ENCODE assay signal across 8 cellular contexts in the genomic region with DNA sequence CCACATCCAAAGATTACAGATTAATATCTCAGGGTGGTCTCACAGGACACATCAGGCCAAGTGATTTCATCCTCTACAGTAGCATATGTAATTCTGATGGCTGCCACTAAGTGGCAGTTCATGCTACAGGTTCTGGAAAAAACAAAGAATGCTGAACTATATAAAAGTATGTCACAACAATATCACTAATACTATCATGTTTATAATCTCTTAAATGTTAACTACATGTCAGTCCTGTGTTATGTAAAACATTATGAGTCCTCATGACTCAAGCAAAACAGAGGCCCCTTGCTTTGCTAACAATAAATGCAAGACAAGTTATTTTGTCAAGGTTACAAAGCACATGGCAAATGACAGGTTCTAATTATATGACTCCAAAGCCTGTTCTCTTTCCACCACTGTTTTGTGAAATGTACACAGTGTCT.
DNase-seq lines count a peak whose midpoint lies in the region; ATAC-seq and TF ChIP-seq lines count a peak whose summit lies in the region.

No MANE protein-coding gene starts in this region.

- peak; percentile 48 to 71 for TF ChIP-seq RAD21 in liver (IDR thresholded peaks at IDR 0.05)

- peak; percentile 72 for DNase-seq in amniotic epithelial cell (ENCODE audit: low read depth)
- no peak for DNase-seq in hypothalamus (lab: John Stamatoyannopoulos, UW)
- DNase-seq in cortex of kidney (lab: John Stamatoyannopoulos, UW), result no peak
- DNase-seq in CD1c-positive myeloid dendritic cell (ENCODE audit: extremely low spot score), result no peak

- no peaks in the 10 kb centered on the region for H3K9me3 ChIP-seq in liver (ENCODE audit: control insufficient read depth in 4 of 4, low read length in 3 of 4)

- no peaks in the 10 kb centered on the region for H3K27me3 ChIP-seq in liver (ENCODE audit: control insufficient read depth in 4 of 4, insufficient read depth in 4 of 4, low read length in 3 of 4)

- no peak overlapping the region for H3K9ac ChIP-seq in liver (ENCODE audit: low read depth in 1 of 2, low read length in 2 of 2)

- no peak overlapping the region for H3K4me3 ChIP-seq in liver (ENCODE audit: low read depth in 1 of 3, low read length in 3 of 3)

- no peak overlapping the region for H3K27ac ChIP-seq in C4-2B
- no peak overlapping the region for H3K27ac ChIP-seq in liver (ENCODE audit: low read depth in 1 of 2, low read length in 2 of 2)

- H3K4me1 ChIP-seq in liver (ENCODE audit: control insufficient read depth in 4 of 4, insufficient read depth in 4 of 4, low read length in 3 of 4), result no peaks in the 10 kb centered on the region

- TF ChIP-seq CTCF in C4-2B (conservative IDR thresholded peaks at IDR 0.05) (peak; percentile 81), liver (IDR thresholded peaks at IDR 0.05; ENCODE audit: low read depth, low read length, missing input control) (peak; percentile 37)

- H3K36me3 ChIP-seq in liver (ENCODE audit: control insufficient read depth in 4 of 4, insufficient read depth in 3 of 4, low read depth in 1 of 4, low read length in 3 of 4), result no peaks in the 10 kb centered on the region

- ATAC-seq in GM18907 (IDR thresholded peaks at IDR 0.05; ENCODE audit: unreplicated experiment), result peak; percentile 86
- peak; percentile 81 for ATAC-seq in HG03442 (IDR thresholded peaks at IDR 0.05; ENCODE audit: unreplicated experiment)

TF ChIP-seq in liver, 16 proteins besides CTCF, POLR2A, EP300 and RAD21:
- TF ChIP-seq, protein P1, sequence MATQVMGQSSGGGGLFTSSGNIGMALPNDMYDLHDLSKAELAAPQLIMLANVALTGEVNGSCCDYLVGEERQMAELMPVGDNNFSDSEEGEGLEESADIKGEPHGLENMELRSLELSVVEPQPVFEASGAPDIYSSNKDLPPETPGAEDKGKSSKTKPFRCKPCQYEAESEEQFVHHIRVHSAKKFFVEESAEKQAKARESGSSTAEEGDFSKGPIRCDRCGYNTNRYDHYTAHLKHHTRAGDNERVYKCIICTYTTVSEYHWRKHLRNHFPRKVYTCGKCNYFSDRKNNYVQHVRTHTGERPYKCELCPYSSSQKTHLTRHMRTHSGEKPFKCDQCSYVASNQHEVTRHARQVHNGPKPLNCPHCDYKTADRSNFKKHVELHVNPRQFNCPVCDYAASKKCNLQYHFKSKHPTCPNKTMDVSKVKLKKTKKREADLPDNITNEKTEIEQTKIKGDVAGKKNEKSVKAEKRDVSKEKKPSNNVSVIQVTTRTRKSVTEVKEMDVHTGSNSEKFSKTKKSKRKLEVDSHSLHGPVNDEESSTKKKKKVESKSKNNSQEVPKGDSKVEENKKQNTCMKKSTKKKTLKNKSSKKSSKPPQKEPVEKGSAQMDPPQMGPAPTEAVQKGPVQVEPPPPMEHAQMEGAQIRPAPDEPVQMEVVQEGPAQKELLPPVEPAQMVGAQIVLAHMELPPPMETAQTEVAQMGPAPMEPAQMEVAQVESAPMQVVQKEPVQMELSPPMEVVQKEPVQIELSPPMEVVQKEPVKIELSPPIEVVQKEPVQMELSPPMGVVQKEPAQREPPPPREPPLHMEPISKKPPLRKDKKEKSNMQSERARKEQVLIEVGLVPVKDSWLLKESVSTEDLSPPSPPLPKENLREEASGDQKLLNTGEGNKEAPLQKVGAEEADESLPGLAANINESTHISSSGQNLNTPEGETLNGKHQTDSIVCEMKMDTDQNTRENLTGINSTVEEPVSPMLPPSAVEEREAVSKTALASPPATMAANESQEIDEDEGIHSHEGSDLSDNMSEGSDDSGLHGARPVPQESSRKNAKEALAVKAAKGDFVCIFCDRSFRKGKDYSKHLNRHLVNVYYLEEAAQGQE (IDR thresholded peaks at IDR 0.05), result no peak
- TF ChIP-seq NR2F2 (IDR thresholded peaks at IDR 0.05) (no peak), HNF4A (conservative IDR thresholded peaks at IDR 0.05) (no peak), TAF1 (conservative IDR thresholded peaks at IDR 0.05) (no peak), JUND (IDR thresholded peaks at IDR 0.05) (no peak), EGR1 (IDR thresholded peaks at IDR 0.05; ENCODE audit: low read depth in 2 of 2) (no peak)
- TF ChIP-seq, protein P2, sequence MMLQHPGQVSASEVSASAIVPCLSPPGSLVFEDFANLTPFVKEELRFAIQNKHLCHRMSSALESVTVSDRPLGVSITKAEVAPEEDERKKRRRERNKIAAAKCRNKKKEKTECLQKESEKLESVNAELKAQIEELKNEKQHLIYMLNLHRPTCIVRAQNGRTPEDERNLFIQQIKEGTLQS (IDR thresholded peaks at IDR 0.05), result no peak
